1 cellular context compared by ENCODE assay signal in the genomic region with DNA sequence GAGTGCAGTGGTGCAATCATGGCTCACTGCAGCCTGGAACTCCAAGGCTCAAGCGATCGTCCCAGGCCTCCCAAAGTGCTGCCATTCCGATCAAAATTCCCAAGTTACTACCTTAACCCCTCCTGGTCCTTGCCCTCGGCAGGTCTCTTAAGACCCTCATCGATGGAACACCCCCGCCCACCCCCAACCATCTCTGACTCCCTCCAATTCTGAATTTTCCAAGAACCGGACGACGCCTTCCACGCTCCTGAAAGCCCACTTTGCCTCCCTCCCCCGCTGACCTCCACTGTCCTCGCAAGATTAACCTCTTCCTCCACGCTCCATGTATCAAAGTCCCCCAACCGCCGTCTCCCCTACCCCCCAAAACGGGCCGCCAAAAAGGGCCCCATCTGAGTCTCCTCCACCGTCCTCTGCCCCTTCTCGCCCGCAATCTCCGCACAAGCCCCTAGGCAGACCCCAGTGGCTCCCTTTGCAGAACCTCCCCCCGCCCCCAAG.
TF ChIP-seq lines count a peak whose summit lies in the region.

No MANE protein-coding gene starts in this region.

TF ChIP-seq in K562, 482 proteins besides CTCF, POLR2A, EP300 and RAD21:
- TF ChIP-seq GTF2E2 (tag; IDR thresholded peaks at IDR 0.05): peak; percentile 21; the same call in 1 of the 2 replicates
- TF ChIP-seq, protein P1, sequence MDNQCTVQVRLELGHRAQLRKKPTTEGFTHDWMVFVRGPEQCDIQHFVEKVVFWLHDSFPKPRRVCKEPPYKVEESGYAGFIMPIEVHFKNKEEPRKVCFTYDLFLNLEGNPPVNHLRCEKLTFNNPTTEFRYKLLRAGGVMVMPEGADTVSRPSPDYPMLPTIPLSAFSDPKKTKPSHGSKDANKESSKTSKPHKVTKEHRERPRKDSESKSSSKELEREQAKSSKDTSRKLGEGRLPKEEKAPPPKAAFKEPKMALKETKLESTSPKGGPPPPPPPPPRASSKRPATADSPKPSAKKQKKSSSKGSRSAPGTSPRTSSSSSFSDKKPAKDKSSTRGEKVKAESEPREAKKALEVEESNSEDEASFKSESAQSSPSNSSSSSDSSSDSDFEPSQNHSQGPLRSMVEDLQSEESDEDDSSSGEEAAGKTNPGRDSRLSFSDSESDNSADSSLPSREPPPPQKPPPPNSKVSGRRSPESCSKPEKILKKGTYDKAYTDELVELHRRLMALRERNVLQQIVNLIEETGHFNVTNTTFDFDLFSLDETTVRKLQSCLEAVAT (IDR thresholded peaks at IDR 0.05): 0 out of 4 replicates have a peak, but pooled peaks have one; percentile 14 to 24
- no peak for TF ChIP-seq ZC3H11A (IDR thresholded peaks at IDR 0.05; ENCODE audit: low read depth, low read length)
- TF ChIP-seq ELF4 (CRISPR knock-in tag; IDR thresholded peaks at IDR 0.05): peak; percentile 70; the same call in 1 of the 2 replicates
- TF ChIP-seq CHD1 (IDR thresholded peaks at IDR 0.05; ENCODE audit: low read length): peak; percentile 27
- TF ChIP-seq SAP30 (IDR thresholded peaks at IDR 0.05; ENCODE audit: borderline replicate concordance, insufficient read depth, low read depth, low read length, poor library complexity, severe bottlenecking): peak; percentile 4
- TF ChIP-seq DDX20 (tag; IDR thresholded peaks at IDR 0.05; ENCODE audit: low read depth): no peak
- TF ChIP-seq CEBPG (CRISPR knock-in tag; IDR thresholded peaks at IDR 0.05): 0 out of 2 replicates have a peak, but pooled peaks have one; percentile 43
- TF ChIP-seq CEBPG (tag; conservative IDR thresholded peaks at IDR 0.05 in 1 of 2, IDR thresholded peaks at IDR 0.05 in 1 of 2): no peak
- TF ChIP-seq SIN3A (IDR thresholded peaks at IDR 0.05; ENCODE audit: borderline replicate concordance in 2 of 2, control insufficient read depth in 1 of 2, low read depth in 2 of 2, low read length in 2 of 2): peak in 1 of 2 experiments; percentile 38; a peak in 1 of 4 replicates
- no peak for TF ChIP-seq TCFL5 (CRISPR knock-in tag; conservative IDR thresholded peaks at IDR 0.05)
- TF ChIP-seq, protein P2, sequence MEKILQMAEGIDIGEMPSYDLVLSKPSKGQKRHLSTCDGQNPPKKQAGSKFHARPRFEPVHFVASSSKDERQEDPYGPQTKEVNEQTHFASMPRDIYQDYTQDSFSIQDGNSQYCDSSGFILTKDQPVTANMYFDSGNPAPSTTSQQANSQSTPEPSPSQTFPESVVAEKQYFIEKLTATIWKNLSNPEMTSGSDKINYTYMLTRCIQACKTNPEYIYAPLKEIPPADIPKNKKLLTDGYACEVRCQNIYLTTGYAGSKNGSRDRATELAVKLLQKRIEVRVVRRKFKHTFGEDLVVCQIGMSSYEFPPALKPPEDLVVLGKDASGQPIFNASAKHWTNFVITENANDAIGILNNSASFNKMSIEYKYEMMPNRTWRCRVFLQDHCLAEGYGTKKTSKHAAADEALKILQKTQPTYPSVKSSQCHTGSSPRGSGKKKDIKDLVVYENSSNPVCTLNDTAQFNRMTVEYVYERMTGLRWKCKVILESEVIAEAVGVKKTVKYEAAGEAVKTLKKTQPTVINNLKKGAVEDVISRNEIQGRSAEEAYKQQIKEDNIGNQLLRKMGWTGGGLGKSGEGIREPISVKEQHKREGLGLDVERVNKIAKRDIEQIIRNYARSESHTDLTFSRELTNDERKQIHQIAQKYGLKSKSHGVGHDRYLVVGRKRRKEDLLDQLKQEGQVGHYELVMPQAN (IDR thresholded peaks at IDR 0.05; ENCODE audit: borderline replicate concordance): peak; percentile 57; the same call in 1 of the 2 replicates
- TF ChIP-seq EGR1 (conservative IDR thresholded peaks at IDR 0.05): 0 out of 2 replicates have a peak, but pooled peaks have one; percentile 15
- TF ChIP-seq, protein P3, sequence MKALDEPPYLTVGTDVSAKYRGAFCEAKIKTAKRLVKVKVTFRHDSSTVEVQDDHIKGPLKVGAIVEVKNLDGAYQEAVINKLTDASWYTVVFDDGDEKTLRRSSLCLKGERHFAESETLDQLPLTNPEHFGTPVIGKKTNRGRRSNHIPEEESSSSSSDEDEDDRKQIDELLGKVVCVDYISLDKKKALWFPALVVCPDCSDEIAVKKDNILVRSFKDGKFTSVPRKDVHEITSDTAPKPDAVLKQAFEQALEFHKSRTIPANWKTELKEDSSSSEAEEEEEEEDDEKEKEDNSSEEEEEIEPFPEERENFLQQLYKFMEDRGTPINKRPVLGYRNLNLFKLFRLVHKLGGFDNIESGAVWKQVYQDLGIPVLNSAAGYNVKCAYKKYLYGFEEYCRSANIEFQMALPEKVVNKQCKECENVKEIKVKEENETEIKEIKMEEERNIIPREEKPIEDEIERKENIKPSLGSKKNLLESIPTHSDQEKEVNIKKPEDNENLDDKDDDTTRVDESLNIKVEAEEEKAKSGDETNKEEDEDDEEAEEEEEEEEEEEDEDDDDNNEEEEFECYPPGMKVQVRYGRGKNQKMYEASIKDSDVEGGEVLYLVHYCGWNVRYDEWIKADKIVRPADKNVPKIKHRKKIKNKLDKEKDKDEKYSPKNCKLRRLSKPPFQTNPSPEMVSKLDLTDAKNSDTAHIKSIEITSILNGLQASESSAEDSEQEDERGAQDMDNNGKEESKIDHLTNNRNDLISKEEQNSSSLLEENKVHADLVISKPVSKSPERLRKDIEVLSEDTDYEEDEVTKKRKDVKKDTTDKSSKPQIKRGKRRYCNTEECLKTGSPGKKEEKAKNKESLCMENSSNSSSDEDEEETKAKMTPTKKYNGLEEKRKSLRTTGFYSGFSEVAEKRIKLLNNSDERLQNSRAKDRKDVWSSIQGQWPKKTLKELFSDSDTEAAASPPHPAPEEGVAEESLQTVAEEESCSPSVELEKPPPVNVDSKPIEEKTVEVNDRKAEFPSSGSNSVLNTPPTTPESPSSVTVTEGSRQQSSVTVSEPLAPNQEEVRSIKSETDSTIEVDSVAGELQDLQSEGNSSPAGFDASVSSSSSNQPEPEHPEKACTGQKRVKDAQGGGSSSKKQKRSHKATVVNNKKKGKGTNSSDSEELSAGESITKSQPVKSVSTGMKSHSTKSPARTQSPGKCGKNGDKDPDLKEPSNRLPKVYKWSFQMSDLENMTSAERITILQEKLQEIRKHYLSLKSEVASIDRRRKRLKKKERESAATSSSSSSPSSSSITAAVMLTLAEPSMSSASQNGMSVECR (CRISPR knock-in tag; IDR thresholded peaks at IDR 0.05): 0 out of 2 replicates have a peak, but pooled peaks have one; percentile 51
